ENCODE assay signal across 15 cellular contexts in genomic region chr12:52239767-52240166, GRCh38. TPM values are rescaled to one million over a fixed set of nuclear protein-coding genes. Genes with fewer than 3 reads are reported as not detected.
DNase-seq lines count a peak whose midpoint lies in the region; ATAC-seq and TF ChIP-seq lines count a peak whose summit lies in the region.
"Had no signal": no experiment of that assay in that cellular context is flagged by ENCODE, and none has a peak within 500 bp of the region (broad histone marks: within the 10 kb centered on the region; RNA-seq: fewer than 3 reads in every experiment).

No MANE protein-coding gene starts in this region.

- POLR2A ChIA-PET in IMR-90 (lab: Charles Lee; ENCODE audit: unreplicated experiment) (no interaction called here), HEK293T (lab: Yijun Ruan, JAX) (no interaction called here)
- POLR2A ChIA-PET in CD4-positive, alpha-beta memory T cell (lab: Charles Lee; ENCODE audit: partially characterized antibody) = interaction anchor here (0.9 kb wide), 1 partner anchor 15 kb away, joined by 4 read pairs; no protein-coding TSS in a partner anchor

- H3K79me1 ChIP-seq in IMR-90 (ENCODE audit: low read depth in 1 of 2, low read length in 2 of 2) = peaks cover 0 to 6% of the 10 kb centered on the region in 2 experiments; a peak in 1 of 4 replicates

- no peak overlapping the region for H3K4me3 Mint-ChIP-seq in type B pancreatic cell
- no peak overlapping the region for H3K4me3 Mint-ChIP-seq in CD4-positive, alpha-beta memory T cell

- H2BK15ac ChIP-seq in IMR-90 (ENCODE audit: low read depth, low read length) = peak overlapping the region; percentile 21; the same call in 1 of the 3 replicates

- H3K4me1 Mint-ChIP-seq in type B pancreatic cell (ENCODE audit: unreplicated experiment) = peaks cover 27% of the 10 kb centered on the region
- H3K4me1 Mint-ChIP-seq in CD4-positive, alpha-beta memory T cell = peaks cover 9 to 15% (median 13%) of the 10 kb centered on the region in 4 donors

- no peak overlapping the region for H4K5ac ChIP-seq in IMR-90 (ENCODE audit: low read depth, low read length)

- no peak for ATAC-seq in IMR-90 (ENCODE audit: low read depth)
- no peak for ATAC-seq in RWPE2 (ENCODE audit: low read depth)
- ATAC-seq in lower lobe of right lung = no peak
- no peak for ATAC-seq in GM18502 (IDR thresholded peaks at IDR 0.05; ENCODE audit: poor library complexity, unreplicated experiment)
- ATAC-seq: HepG2 had no signal

- no peak for TF ChIP-seq RAD21 in IMR-90 (IDR thresholded peaks at IDR 0.05; ENCODE audit: low read length)

- no CpG with 5 or more reads among the region's 2 CpGs for WGBS in IMR-90 (ENCODE audit: extremely low coverage in 2 of 2, insufficient read length in 1 of 2), 2 experiments

- H3K27ac ChIP-seq in IMR-90 (ENCODE audit: insufficient read depth, low read length) (no peak overlapping the region), RWPE2 (ENCODE audit: poor library complexity, severe bottlenecking) (peak overlapping the region; percentile 99), lower lobe of right lung (peak overlapping the region; percentile 49)
- H3K27ac ChIP-seq in CD4-positive, alpha-beta memory T cell (ENCODE audit: low read depth, low read length) = no peak overlapping the region
- H3K27ac ChIP-seq: KMS-11 had no signal

- H3K9me1 ChIP-seq in IMR-90 (ENCODE audit: insufficient read depth, low read length) = peaks cover 21% of the 10 kb centered on the region

- dilution Hi-C loops in IMR-90 (cut with HindIII; ENCODE audit: low sequenced_read_pairs, unreplicated experiment) = no loop called here

- H3K4me3 ChIP-seq in IMR-90 (ENCODE audit: insufficient read depth, low read depth, low read length) (no peak overlapping the region), RWPE2 (ENCODE audit: severe bottlenecking) (no peak overlapping the region), lower lobe of right lung (no peak overlapping the region)
- H3K4me3 ChIP-seq in CD4-positive, alpha-beta memory T cell (ENCODE audit: low read length in 2 of 2) = no peak overlapping the region

- 0 out of 2 replicates have a peak overlapping the region, but pooled peaks have one; percentile 35 for H2BK20ac ChIP-seq in IMR-90 (ENCODE audit: low read depth, low read length)

- H3K23ac ChIP-seq in IMR-90 (ENCODE audit: low read depth, low read length) = no peak overlapping the region

- in situ Hi-C loops in IMR-90 (cut with MboI; ENCODE audit: low sequenced_read_pairs) = no loop called here

- H3K9me3 ChIP-seq in IMR-90 (ENCODE audit: control insufficient read depth, insufficient read depth, low read length) (no peaks in the 10 kb centered on the region), RWPE2 (ENCODE audit: severe bottlenecking) (no peaks in the 10 kb centered on the region), lower lobe of right lung (no peaks in the 10 kb centered on the region)
- H3K9me3 ChIP-seq in CD4-positive, alpha-beta memory T cell (ENCODE audit: control insufficient read depth in 1 of 2, low read length in 2 of 2) = no peaks in the 10 kb centered on the region

- no TSS peak for BruUV-seq in IMR-90 (replicated peaks; lab: Mats Ljungman, UMichigan)

- H3K9ac ChIP-seq in IMR-90 (ENCODE audit: low read depth, low read length) = no peak overlapping the region
- H3K9ac ChIP-seq: KMS-11 had no signal

- H4K20me1 ChIP-seq in IMR-90 (ENCODE audit: insufficient read depth, low read length) = no peaks in the 10 kb centered on the region

- H3K56ac ChIP-seq in IMR-90 (ENCODE audit: extremely low read depth, insufficient read depth, low read length) = no peak overlapping the region

- no peak for DNase-seq in IMR-90
- DNase-seq in RWPE2 (ENCODE audit: low spot score) = peak; percentile 14
- no peak for DNase-seq in lower lobe of right lung
- no peak for DNase-seq in type B pancreatic cell (ENCODE audit: extremely low spot score, unreplicated experiment)
- no peak for DNase-seq in CD4-positive, alpha-beta memory T cell
- DNase-seq in HEK293T (ENCODE audit: extremely low spot score) = no peak
- DNase-seq: NCI-H187, NCI-H2227 treated with DMSO at 0.1 percent for 48 hours, NCI-H524, Right ventricle myocardium superior, SW 1271 had no signal

- CTCF ChIA-PET in IMR-90 (lab: Yijun Ruan, JAX) = no interaction called here
- CTCF ChIA-PET in CD4-positive, alpha-beta memory T cell (lab: Charles Lee; ENCODE audit: partially characterized antibody) = no interaction called here
- CTCF ChIA-PET in HEK293T (lab: Yijun Ruan, JAX) = interaction anchor here (0.7 to 4.5 kb wide), 3 partner anchors 10 to 39 kb away, joined by 3 to 17 read pairs (median 6); no protein-coding TSS in a partner anchor

- H3K4ac ChIP-seq in IMR-90 (ENCODE audit: low read depth, low read length) = no peak overlapping the region

- peak overlapping the region; percentile 43 for H4K91ac ChIP-seq in IMR-90 (ENCODE audit: insufficient read depth, low read depth, low read length)

- TF ChIP-seq POLR2A in IMR-90 (IDR thresholded peaks at IDR 0.05; ENCODE audit: low read depth, low read length) = no peak

- H3K4me1 ChIP-seq in IMR-90 (ENCODE audit: control insufficient read depth, insufficient read depth, low read length) (peaks cover 17% of the 10 kb centered on the region), RWPE2 (ENCODE audit: insufficient read depth, poor library complexity, severe bottlenecking) (peaks cover 78% of the 10 kb centered on the region), lower lobe of right lung (peaks cover 39% of the 10 kb centered on the region)
- peaks cover 19% of the 10 kb centered on the region for H3K4me1 ChIP-seq in CD4-positive, alpha-beta memory T cell (ENCODE audit: insufficient read depth, low read length)

- TF ChIP-seq CTCF in IMR-90 (conservative IDR thresholded peaks at IDR 0.05; ENCODE audit: low read depth, low read length) (no peak), RWPE2 (IDR thresholded peaks at IDR 0.05; ENCODE audit: poor library complexity, severe bottlenecking) (no peak), lower lobe of right lung (IDR thresholded peaks at IDR 0.05) (no peak), type B pancreatic cell (conservative IDR thresholded peaks at IDR 0.05) (no peak)

- no peak overlapping the region for H2AK9ac ChIP-seq in IMR-90 (replicated peaks; ENCODE audit: low read depth, low read length, poor library complexity)

- peaks cover 4% of the 10 kb centered on the region for H3K36me3 Mint-ChIP-seq in type B pancreatic cell
- H3K36me3 Mint-ChIP-seq in CD4-positive, alpha-beta memory T cell = no peaks in the 10 kb centered on the region

- H3K27ac Mint-ChIP-seq in type B pancreatic cell = peak overlapping the region; percentile 46
- no peak overlapping the region for H3K27ac Mint-ChIP-seq in CD4-positive, alpha-beta memory T cell

- no peaks in the 10 kb centered on the region for H3K9me3 Mint-ChIP-seq in type B pancreatic cell
- peaks cover 0 to 2% (median 0%) of the 10 kb centered on the region in 8 donors for H3K9me3 Mint-ChIP-seq in CD4-positive, alpha-beta memory T cell

- intact Hi-C loops in IMR-90 (cut with micrococcal nuclease) (no loop called here), lower lobe of right lung (cut with DNase I) (no loop called here)
- intact Hi-C loops in CD4-positive, alpha-beta memory T cell (cut with micrococcal nuclease) = no loop called here

- H4K8ac ChIP-seq in IMR-90 (ENCODE audit: low read depth in 2 of 2, low read length in 2 of 2) = no peak overlapping the region

- H3K27me3 Mint-ChIP-seq in type B pancreatic cell = peaks cover 7% of the 10 kb centered on the region
- H3K27me3 Mint-ChIP-seq in CD4-positive, alpha-beta memory T cell = peaks cover 8 to 9% of the 10 kb centered on the region in 2 donors

- no peaks in the 10 kb centered on the region for H3K27me3 ChIP-seq in IMR-90 (ENCODE audit: control insufficient read depth, insufficient read depth, low read length)
- H3K27me3 ChIP-seq in RWPE2 (ENCODE audit: insufficient read depth, poor library complexity, severe bottlenecking) = no peaks in the 10 kb centered on the region
- no peaks in the 10 kb centered on the region for H3K27me3 ChIP-seq in lower lobe of right lung (ENCODE audit: low read depth)
- H3K27me3 ChIP-seq in CD4-positive, alpha-beta memory T cell (ENCODE audit: insufficient read depth, low read length) = no peaks in the 10 kb centered on the region

- no peak overlapping the region for H3K14ac ChIP-seq in IMR-90 (replicated peaks; ENCODE audit: low read depth, low read length)

- H2BK5ac ChIP-seq in IMR-90 (ENCODE audit: low read depth, low read length, poor library complexity, severe bottlenecking) = no peak overlapping the region

- H3K18ac ChIP-seq in IMR-90 (ENCODE audit: low read depth, low read length) = no peak overlapping the region

- no peak overlapping the region for H2AFZ ChIP-seq in IMR-90 (replicated peaks; ENCODE audit: low read length, poor library complexity)

- H2BK120ac ChIP-seq in IMR-90 (ENCODE audit: low read depth, low read length) = no peak overlapping the region

- H3K36me3 ChIP-seq in IMR-90 (ENCODE audit: control insufficient read depth, insufficient read depth, low read length) = no peaks in the 10 kb centered on the region
- peaks cover 96% of the 10 kb centered on the region for H3K36me3 ChIP-seq in RWPE2 (ENCODE audit: low read depth)
- H3K36me3 ChIP-seq in lower lobe of right lung = peaks cover 10% of the 10 kb centered on the region
- H3K36me3 ChIP-seq in CD4-positive, alpha-beta memory T cell (ENCODE audit: insufficient read depth, low read length) = no peaks in the 10 kb centered on the region

- H2AK5ac ChIP-seq in IMR-90 (ENCODE audit: low read depth, low read length) = no peak overlapping the region; the same call in 1 of the 2 replicates

- no peak overlapping the region for H3K4me2 ChIP-seq in IMR-90 (ENCODE audit: low read depth, low read length)
- H3K4me2 ChIP-seq: KMS-11 had no signal

RNA-seq across cellular contexts. Expression of gene KRT7, which starts 6.7 kb away (rescaled TPM):
- total RNA-seq in IMR-90 (2012; rRNA removed) (0.54 and 1.4 TPM in 2 replicates), lower lobe of right lung (257 TPM), type B pancreatic cell (ENCODE audit: low replicate concordance) (125 and 293 TPM in 2 replicates)
- 1.4 and 1.7 TPM in 2 replicates for polyA plus RNA-seq in IMR-90 (2012; rRNA removed)
- polyA plus RNA-seq in IMR-90 (2012; cell fraction: cytosol; rRNA removed) = 2.5 and 3.4 TPM in 2 replicates
- polyA plus RNA-seq in IMR-90 (2012; cell fraction: nucleus; rRNA removed; ENCODE audit: low replicate concordance) = 0.60 and 1.7 TPM in 2 replicates
- total RNA-seq in CD4-positive, alpha-beta memory T cell = not detected
- not detected for polyA plus RNA-seq in CD4-positive, alpha-beta memory T cell
- total RNA-seq: HepG2 had no signal

RNA-seq across cellular contexts. Expression of gene KRT86, which starts 34.7 kb away (rescaled TPM):
- total RNA-seq in IMR-90 (2012; rRNA removed) (not detected in 2 replicates), lower lobe of right lung (0.74 TPM), type B pancreatic cell (ENCODE audit: low replicate concordance) (0.14 TPM in 1 of 2 replicates, not detected in the other)
- polyA plus RNA-seq in IMR-90 (2012; rRNA removed) = 0.06 TPM in 1 of 2 replicates, not detected in the other
- 0.01 TPM in 1 of 2 replicates, not detected in the other for polyA plus RNA-seq in IMR-90 (2012; cell fraction: cytosol; rRNA removed)
- polyA plus RNA-seq in IMR-90 (2012; cell fraction: nucleus; rRNA removed; ENCODE audit: low replicate concordance) = 0.03 TPM in 1 of 2 replicates, not detected in the other
- not detected for total RNA-seq in CD4-positive, alpha-beta memory T cell
- polyA plus RNA-seq in CD4-positive, alpha-beta memory T cell = not detected
- total RNA-seq: H1, HepG2, Right ventricle myocardium superior had no signal
- polyA plus RNA-seq: HepG2 had no signal

RNA-seq across cellular contexts. Expression of gene KRT80, which starts 48.0 kb away (rescaled TPM):
- total RNA-seq in IMR-90 (2012; rRNA removed) (0.54 and 0.56 TPM in 2 replicates), lower lobe of right lung (3.0 TPM), type B pancreatic cell (ENCODE audit: low replicate concordance) (23.1 and 65.1 TPM in 2 replicates)
- 3.4 TPM in 2 replicates for polyA plus RNA-seq in IMR-90 (2012; rRNA removed)
- polyA plus RNA-seq in IMR-90 (2012; cell fraction: cytosol; rRNA removed) = 1.2 and 2.4 TPM in 2 replicates
- polyA plus RNA-seq in IMR-90 (2012; cell fraction: nucleus; rRNA removed; ENCODE audit: low replicate concordance) = 14.7 and 18.0 TPM in 2 replicates
- total RNA-seq in CD4-positive, alpha-beta memory T cell = not detected
- polyA plus RNA-seq in CD4-positive, alpha-beta memory T cell = not detected
- total RNA-seq: H1, Right ventricle myocardium superior had no signal

RNA-seq across cellular contexts. Expression of gene KRT81, which starts 51.6 kb away (rescaled TPM):
- total RNA-seq in IMR-90 (2012; rRNA removed) (under 0.01 TPM in 2 replicates), lower lobe of right lung (not detected), type B pancreatic cell (ENCODE audit: low replicate concordance) (0.31 TPM in 2 replicates)
- 0.05 and 0.29 TPM in 2 replicates for polyA plus RNA-seq in IMR-90 (2012; rRNA removed)
- 0.17 and 0.21 TPM in 2 replicates for polyA plus RNA-seq in IMR-90 (2012; cell fraction: cytosol; rRNA removed)
- polyA plus RNA-seq in IMR-90 (2012; cell fraction: nucleus; rRNA removed; ENCODE audit: low replicate concordance) = 0.09 and 0.13 TPM in 2 replicates
- not detected for total RNA-seq in CD4-positive, alpha-beta memory T cell
- polyA plus RNA-seq in CD4-positive, alpha-beta memory T cell = not detected
- total RNA-seq: H1, HepG2, Right ventricle myocardium superior had no signal
- polyA plus RNA-seq: H1, HepG2 had no signal

Comparison
In these comparisons a context has a peak if more than half of its experiments do, and no peak if none do; other contexts are left out.
1. H3K27ac ChIP-seq: peak in RWPE2 (single experiment) and lower lobe of right lung (single experiment); none in IMR-90 (single experiment) and CD4-positive, alpha-beta memory T cell (single experiment).
2. RNA of gene KRT7, which starts 6.7 kb away (total RNA-seq): 257 TPM in lower lobe of right lung (single experiment) and 125 to 293 TPM in type B pancreatic cell; not detected in CD4-positive, alpha-beta memory T cell and 0.54 to 1.4 TPM in IMR-90; every median in the first group is over 10 times any median in the second.